Comparison of ENCODE assay signal across 13 cellular contexts in genomic region chr9:5920860-5921328, GRCh38. TPM values are rescaled to one million over a fixed set of nuclear protein-coding genes. Genes with fewer than 3 reads are reported as not detected.
DNase-seq lines count a peak whose midpoint lies in the region; ATAC-seq lines count a peak whose summit lies in the region.
"Had no signal": no experiment of that assay in that cellular context is flagged by ENCODE, and none has a peak within 500 bp of the region (broad histone marks: within the 10 kb centered on the region; RNA-seq: fewer than 3 reads in every experiment).

No MANE protein-coding gene starts in this region.

- POLR2A ChIA-PET in CD4-positive, alpha-beta memory T cell (lab: Charles Lee; ENCODE audit: partially characterized antibody) = no interaction called here

- peak; percentile 73 for ATAC-seq in GM21515 (IDR thresholded peaks at IDR 0.05; ENCODE audit: unreplicated experiment)
- ATAC-seq in HG03196 (IDR thresholded peaks at IDR 0.05; ENCODE audit: unreplicated experiment) = peak; percentile 88
- ATAC-seq: T-cell had no signal

- no peak overlapping the region for H3K4me3 Mint-ChIP-seq in CD4-positive, alpha-beta memory T cell
- H3K4me3 Mint-ChIP-seq: T-cell had no signal

- H3K27me3 ChIP-seq in CD4-positive, alpha-beta memory T cell (ENCODE audit: insufficient read depth, low read length) = no peaks in the 10 kb centered on the region

- peak; percentile 27 for DNase-seq in activated CD4-positive, alpha-beta T cell treated with anti-CD3 and anti-CD28 coated beads for 48 hours
- DNase-seq in activated CD4-positive, alpha-beta T cell treated with anti-CD3 and anti-CD28 coated beads for 1 hour = no peak
- DNase-seq in kidney tubule cell (ENCODE audit: low spot score) (peak; percentile 55), HPDE6-E6E7 (ENCODE audit: extremely low spot score) (no peak), NCI-H82 treated with DMSO at 0.1 percent for 48 hours (lab: John Stamatoyannopoulos, UW; ENCODE audit: unreplicated experiment) (no peak)
- no peak for DNase-seq in CD4-positive, alpha-beta memory T cell
- DNase-seq: amniotic stem cell, NCI-H1105 treated with DMSO at 0.1 percent for 48 hours, T-cell had no signal

- H3K9me3 ChIP-seq in CD4-positive, alpha-beta memory T cell (ENCODE audit: control insufficient read depth in 1 of 2, low read length in 2 of 2) = no peaks in the 10 kb centered on the region

- H3K36me3 ChIP-seq in CD4-positive, alpha-beta memory T cell (ENCODE audit: insufficient read depth, low read length) = peaks cover 24% of the 10 kb centered on the region

- intact Hi-C loops in CD4-positive, alpha-beta memory T cell (cut with micrococcal nuclease) = no loop called here

- no peaks in the 10 kb centered on the region for H3K27me3 Mint-ChIP-seq in CD4-positive, alpha-beta memory T cell
- H3K27me3 Mint-ChIP-seq: T-cell had no signal

- no peak overlapping the region for H3K4me3 ChIP-seq in CD4-positive, alpha-beta memory T cell (ENCODE audit: low read length in 2 of 2)

- H3K36me3 Mint-ChIP-seq in CD4-positive, alpha-beta memory T cell = peaks cover 53 to 54% of the 10 kb centered on the region in 2 donors

- CTCF ChIA-PET in CD4-positive, alpha-beta memory T cell (lab: Charles Lee; ENCODE audit: partially characterized antibody) = interaction anchor here (1.2 kb wide), 1 partner anchor 24 kb away, joined by 3 read pairs; no protein-coding TSS in a partner anchor

- H3K27ac Mint-ChIP-seq in CD4-positive, alpha-beta memory T cell = no peak overlapping the region
- H3K27ac Mint-ChIP-seq: T-cell had no signal

- H3K4me1 ChIP-seq in CD4-positive, alpha-beta memory T cell (ENCODE audit: insufficient read depth, low read length) = no peaks in the 10 kb centered on the region

- H3K4me1 Mint-ChIP-seq in CD4-positive, alpha-beta memory T cell = peaks cover 0 to 6% (median 0%) of the 10 kb centered on the region in 4 donors

- no peak overlapping the region for H3K27ac ChIP-seq in CD4-positive, alpha-beta memory T cell (ENCODE audit: low read depth, low read length)

- H3K9me3 Mint-ChIP-seq in CD4-positive, alpha-beta memory T cell = no peaks in the 10 kb centered on the region
- H3K9me3 Mint-ChIP-seq: T-cell had no signal

RNA-seq across cellular contexts. Expression of gene MLANA, which starts 30.2 kb away (rescaled TPM):
- not detected for total RNA-seq in CD4-positive, alpha-beta memory T cell
- under 1 TPM in 1 of 2 donors, not detected in 1; 0.59 TPM for polyA plus RNA-seq in CD4-positive, alpha-beta memory T cell
- total RNA-seq: A673, glomerular endothelial cell, T-cell had no signal

Comparison
In these comparisons a context has a peak if more than half of its experiments do, and no peak if none do; other contexts are left out.
1. DNase-seq: peak in activated CD4-positive, alpha-beta T cell treated with anti-CD3 and anti-CD28 coated beads for 48 hours (single experiment) and kidney tubule cell (single experiment); none in activated CD4-positive, alpha-beta T cell treated with anti-CD3 and anti-CD28 coated beads for 1 hour (single experiment), HPDE6-E6E7 (single experiment), CD4-positive, alpha-beta memory T cell (0 of 5) and NCI-H82 treated with DMSO at 0.1 percent for 48 hours (single experiment).